ENCODE assay signal across 18 cellular contexts in the genomic region with DNA sequence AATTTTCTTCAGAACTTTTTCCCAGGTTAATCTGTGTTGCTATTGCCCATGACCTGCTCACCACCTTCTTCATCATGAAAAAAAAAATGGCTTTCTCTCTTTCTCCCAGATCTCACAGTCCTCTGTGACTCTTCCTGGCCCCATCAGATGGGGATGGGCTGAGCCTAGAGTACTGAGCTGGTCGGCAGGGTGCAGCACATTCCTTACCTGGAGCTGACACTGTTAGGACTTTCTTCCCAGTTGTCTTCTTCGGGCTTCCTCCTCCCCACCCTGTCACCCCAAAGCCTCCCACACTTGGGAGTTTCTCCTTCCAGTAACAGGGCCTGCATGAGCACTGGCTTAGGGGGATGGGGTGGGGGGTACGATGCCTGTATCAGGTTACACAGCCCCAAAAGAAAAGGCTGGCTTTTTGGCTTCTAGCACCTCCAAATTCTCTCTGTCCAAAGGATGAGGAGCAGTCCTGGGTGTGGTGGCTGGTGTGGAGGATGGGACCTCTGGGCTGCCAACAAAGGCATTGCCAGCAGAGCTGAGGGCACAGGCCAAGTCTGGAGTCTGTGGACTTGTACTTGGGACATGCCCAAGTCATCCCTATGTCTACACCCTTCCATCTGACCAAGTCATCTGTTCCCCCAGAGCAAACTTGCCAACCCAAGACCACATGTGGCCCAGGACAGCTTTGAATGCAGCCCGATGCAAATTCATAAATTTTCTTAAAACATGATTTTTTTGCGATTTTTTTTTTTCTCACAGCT.
DNase-seq lines count a peak whose midpoint lies in the region; ATAC-seq, FAIRE-seq and TF ChIP-seq lines count a peak whose summit lies in the region.
"Had no signal": no experiment of that assay in that cellular context is flagged by ENCODE, and none has a peak within 500 bp of the region (broad histone marks: within the 10 kb centered on the region; RNA-seq: fewer than 3 reads in every experiment).

No MANE protein-coding gene starts in this region.

- H3K4me2 ChIP-seq in K562 (ENCODE audit: insufficient read depth, low read length), result no peak overlapping the region

- no peaks in the 10 kb centered on the region for H3K9me3 Mint-ChIP-seq in activated CD4-positive, alpha-beta T cell treated with anti-CD3 and anti-CD28 coated beads for 36 hours (ENCODE audit: low read depth)
- H3K9me3 Mint-ChIP-seq: CD4-positive, alpha-beta T cell; HFFc6 had no signal

- H3K4me3 Mint-ChIP-seq in activated CD4-positive, alpha-beta T cell treated with anti-CD3 and anti-CD28 coated beads for 36 hours, result no peak overlapping the region
- H3K4me3 Mint-ChIP-seq: CD4-positive, alpha-beta T cell; HFFc6 had no signal

- no peaks in the 10 kb centered on the region for H3K36me3 Mint-ChIP-seq in activated CD4-positive, alpha-beta T cell treated with anti-CD3 and anti-CD28 coated beads for 36 hours (ENCODE audit: low read depth)

- no TSS peak for BruUV-seq in K562 (replicated peaks; lab: Mats Ljungman, UMichigan)

- no peaks in the 10 kb centered on the region for H3K9me1 ChIP-seq in K562 (ENCODE audit: control insufficient read depth, insufficient read depth, low read length)

- TF ChIP-seq EP300 in K562 (IDR thresholded peaks at IDR 0.05; ENCODE audit: low read length), result no peak

- H3K4me3 ChIP-seq in HEK293 (ENCODE audit: low read depth, low read length) (no peak overlapping the region), K562 (no peak overlapping the region), kidney epithelial cell (ENCODE audit: low read depth, low read length) (no peak overlapping the region)
- H3K4me3 ChIP-seq: SJSA1 had no signal

- H3K4me1 Mint-ChIP-seq in activated CD4-positive, alpha-beta T cell treated with anti-CD3 and anti-CD28 coated beads for 36 hours, result peaks cover 2% of the 10 kb centered on the region

- ATAC-seq in K562, result peak; percentile 44; the same call in 2 of the 3 replicates
- no peak for ATAC-seq in HG03039 (IDR thresholded peaks at IDR 0.05; ENCODE audit: unreplicated experiment)
- ATAC-seq in activated CD4-positive, alpha-beta T cell treated with anti-CD3 and anti-CD28 coated beads for 36 hours, result no peak

- no peaks in the 10 kb centered on the region for H3K79me2 ChIP-seq in K562 (ENCODE audit: control insufficient read depth, insufficient read depth, low read length)

- H3K4me1 ChIP-seq in HEK293 (ENCODE audit: control insufficient read depth, insufficient read depth, low read length), result no peaks in the 10 kb centered on the region
- H3K4me1 ChIP-seq in K562 (replicated peaks in 1 of 2; ENCODE audit: control insufficient read depth in 2 of 2, insufficient read depth in 2 of 2, low read length in 2 of 2), result peaks cover 2 to 3% of the 10 kb centered on the region in 2 experiments; a peak in 2 of 5 replicates

- TF ChIP-seq CTCF in HEK293 (tag by site-specific recombination; IDR thresholded peaks at IDR 0.05) (no peak), K562 (IDR thresholded peaks at IDR 0.05 in 2 of 3, conservative IDR thresholded peaks at IDR 0.05 in 1 of 3; ENCODE audit: insufficient read depth in 2 of 3, low read depth in 1 of 3, low read length in 3 of 3) (peak in 2 of 3 experiments; percentile 5 to 31; a peak in 2 of 6 replicates), kidney epithelial cell (IDR thresholded peaks at IDR 0.05; ENCODE audit: insufficient read depth, low read length, poor library complexity, severe bottlenecking) (peak; percentile 6)

- H3K27me3 ChIP-seq in K562 (ENCODE audit: control insufficient read depth in 2 of 2, insufficient read depth in 2 of 2, low read length in 2 of 2) (peaks cover 44 to 72% of the 10 kb centered on the region in 2 experiments), kidney epithelial cell (ENCODE audit: control insufficient read depth, insufficient read depth, low read length) (peaks cover 30% of the 10 kb centered on the region)
- H3K27me3 ChIP-seq: BE2C, SJSA1 had no signal

- no peak overlapping the region for H3K27ac Mint-ChIP-seq in activated CD4-positive, alpha-beta T cell treated with anti-CD3 and anti-CD28 coated beads for 36 hours
- H3K27ac Mint-ChIP-seq: CD4-positive, alpha-beta T cell; HFFc6 had no signal

- TF ChIP-seq POLR2A in GM12891 (IDR thresholded peaks at IDR 0.05; ENCODE audit: low read depth, low read length) (no peak), K562 (conservative IDR thresholded peaks at IDR 0.05) (no peak)

- no peak overlapping the region for H3K9ac ChIP-seq in K562 (ENCODE audit: insufficient read depth in 1 of 2, low read depth in 2 of 2, low read length in 2 of 2)

- peaks cover 6% of the 10 kb centered on the region; the same call in 1 of the 2 replicates for H4K20me1 ChIP-seq in K562 (replicated peaks; ENCODE audit: control insufficient read depth, insufficient read depth, low read length)

- no peak overlapping the region for H2AFZ ChIP-seq in K562 (ENCODE audit: low read depth, low read length)

- DNase-seq in GM12891 (ENCODE audit: insufficient read length, low spot score), result no peak
- DNase-seq in K562 (ENCODE audit: extremely low read depth in 1 of 4, low spot score in 3 of 4), result no peak
- DNase-seq in kidney epithelial cell (ENCODE audit: low read depth), result no peak
- no peak for DNase-seq in NCI-H146 (lab: John Stamatoyannopoulos, UW)
- DNase-seq in activated CD4-positive, alpha-beta T cell treated with anti-CD3 and anti-CD28 coated beads for 36 hours, result no peak
- DNase-seq: BE2C; CD4-positive, alpha-beta T cell; DMS79; HFFc6; NCI-H1417 treated with DMSO at 0.1 percent for 48 hours; NCI-H2029; NCI-H2171 treated with DMSO at 0.1 percent for 48 hours; NCI-H748 treated with DMSO at 0.1 percent for 48 hours; OCI-M1; RPMI8226 had no signal

- H3K27ac ChIP-seq in HEK293 (ENCODE audit: extremely low read depth, low read depth, low read length), result no peak overlapping the region
- H3K27ac ChIP-seq in K562 (ENCODE audit: extremely low read depth, low read depth, low read length), result no peak overlapping the region
- H3K27ac ChIP-seq: SJSA1 had no signal

- 0% methylated on average over 5 of the region's 5 CpGs for WGBS in K562 (ENCODE audit: insufficient coverage, low coverage, missing lambda C conversion rate)

- in situ Hi-C loops in K562 (cut with MboI), result no loop called here

- CTCF ChIA-PET in HEK293 (lab: Yijun Ruan, JAX), result interaction anchor here (0.5 to 1.2 kb wide), 14 partner anchors 9 to 619 kb away, joined by 3 to 4 read pairs (median 3); no protein-coding TSS in a partner anchor
- CTCF ChIA-PET in K562 (lab: Yijun Ruan, JAX; ENCODE audit: low intra/inter-chr PET ratio), result interaction anchor here (1.4 kb wide), 1 partner anchor 64 kb away, joined by 5 read pairs; no protein-coding TSS in a partner anchor
- CTCF ChIA-PET in activated CD4-positive, alpha-beta T cell treated with anti-CD3 and anti-CD28 coated beads for 36 hours (lab: Charles Lee), result interaction anchor here (0.6 to 1.4 kb wide), 7 partner anchors 11 to 457 kb away, joined by 3 to 4 read pairs (median 3); no protein-coding TSS in a partner anchor

- peak in 1 of 2 experiments; percentile 51; a peak in 2 of 4 replicates for TF ChIP-seq RAD21 in K562 (CRISPR knock-in tag; conservative IDR thresholded peaks at IDR 0.05 in 1 of 2, IDR thresholded peaks at IDR 0.05 in 1 of 2)

- POLR2A ChIA-PET in HEK293 (lab: Yijun Ruan, JAX), result no interaction called here
- POLR2A ChIA-PET in K562 (lab: Yijun Ruan, JAX), result interaction anchor here (1.8 kb wide), 1 partner anchor 10 kb away, joined by 5 read pairs; no protein-coding TSS in a partner anchor
- POLR2A ChIA-PET in activated CD4-positive, alpha-beta T cell treated with anti-CD3 and anti-CD28 coated beads for 36 hours (lab: Charles Lee), result no interaction called here

- H3K27me3 Mint-ChIP-seq in activated CD4-positive, alpha-beta T cell treated with anti-CD3 and anti-CD28 coated beads for 36 hours, result peaks cover 69% of the 10 kb centered on the region

- FAIRE-seq in GM12891 (lab: Jason Lieb, UNC) (peak; percentile 28), K562 (lab: Jason Lieb, UNC) (no peak)

- H3K36me3 ChIP-seq in HEK293 (ENCODE audit: control insufficient read depth in 2 of 2, insufficient read depth in 1 of 2, low read length in 2 of 2), result no peaks in the 10 kb centered on the region
- no peaks in the 10 kb centered on the region for H3K36me3 ChIP-seq in K562 (ENCODE audit: control insufficient read depth, insufficient read depth, low read length)
- H3K36me3 ChIP-seq in kidney epithelial cell (ENCODE audit: control insufficient read depth, insufficient read depth, low read length), result no peaks in the 10 kb centered on the region
- H3K36me3 ChIP-seq: BE2C, SJSA1 had no signal

- intact Hi-C loops in K562 (cut with micrococcal nuclease), result loop anchor here (2.0 to 10.0 kb wide), 7 partner anchors 79 to 620 kb away; a partner anchor contains a TSS
- intact Hi-C loops in activated CD4-positive, alpha-beta T cell treated with anti-CD3 and anti-CD28 coated beads for 36 hours (cut with DNase I, micrococcal nuclease), result loop anchor here in 1 of 2 experiments (5.0 kb wide), 1 partner anchor 619 kb away; no protein-coding TSS in a partner anchor

- H3K9me3 ChIP-seq in HEK293 (ENCODE audit: control insufficient read depth, insufficient read depth, low read depth, low read length) (no peaks in the 10 kb centered on the region), K562 (replicated peaks; ENCODE audit: control insufficient read depth, insufficient read depth, low read depth, low read length) (no peaks in the 10 kb centered on the region)
- H3K9me3 ChIP-seq: BE2C, SJSA1 had no signal

TF ChIP-seq in GM12891, 5 proteins besides CTCF, POLR2A, EP300 and RAD21:
- TF ChIP-seq POU2F2 (IDR thresholded peaks at IDR 0.05; ENCODE audit: low read depth, low read length), result no peak
- no peak for TF ChIP-seq SPI1 (IDR thresholded peaks at IDR 0.05; ENCODE audit: low read depth, low read length)
- no peak for TF ChIP-seq POLR2AphosphoS5 (IDR thresholded peaks at IDR 0.05; ENCODE audit: low read depth, low read length)
- TF ChIP-seq PAX5 (IDR thresholded peaks at IDR 0.05; ENCODE audit: insufficient read depth, low read length, severe bottlenecking), result no peak
- TF ChIP-seq TAF1 (IDR thresholded peaks at IDR 0.05; ENCODE audit: low read depth, low read length), result no peak

TF ChIP-seq in HEK293, 187 proteins besides CTCF, POLR2A, EP300 and RAD21:
- TF ChIP-seq OVOL3 (tag by site-specific recombination; IDR thresholded peaks at IDR 0.05) (no peak), ZNF600 (tag by site-specific recombination; IDR thresholded peaks at IDR 0.05) (0 out of 2 replicates have a peak, but pooled peaks have one; percentile 23)

TF ChIP-seq in K562, 482 proteins besides CTCF, POLR2A, EP300 and RAD21 (continues in another document):
- TF ChIP-seq KDM2B (CRISPR knock-in tag; IDR thresholded peaks at IDR 0.05), result no peak
- TF ChIP-seq, protein P1, sequence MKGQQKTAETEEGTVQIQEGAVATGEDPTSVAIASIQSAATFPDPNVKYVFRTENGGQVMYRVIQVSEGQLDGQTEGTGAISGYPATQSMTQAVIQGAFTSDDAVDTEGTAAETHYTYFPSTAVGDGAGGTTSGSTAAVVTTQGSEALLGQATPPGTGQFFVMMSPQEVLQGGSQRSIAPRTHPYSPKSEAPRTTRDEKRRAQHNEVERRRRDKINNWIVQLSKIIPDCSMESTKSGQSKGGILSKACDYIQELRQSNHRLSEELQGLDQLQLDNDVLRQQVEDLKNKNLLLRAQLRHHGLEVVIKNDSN (CRISPR knock-in tag; IDR thresholded peaks at IDR 0.05), result no peak
